23 cellular contexts compared by ENCODE assay signal in genomic region chr17:49054342-49055092, GRCh38. TPM values are rescaled to one million over a fixed set of nuclear protein-coding genes. Genes with fewer than 3 reads are reported as not detected.
DNase-seq lines count a peak whose midpoint lies in the region; ATAC-seq, FAIRE-seq and TF ChIP-seq lines count a peak whose summit lies in the region.
"Had no signal": no experiment of that assay in that cellular context is flagged by ENCODE, and none has a peak within 500 bp of the region (broad histone marks: within the 10 kb centered on the region; RNA-seq: fewer than 3 reads in every experiment).

No MANE protein-coding gene starts in this region.

- H3K4me2 ChIP-seq in HepG2 (ENCODE audit: low read depth, low read length) = no peak overlapping the region
- H3K4me2 ChIP-seq in PC-9 = no peak overlapping the region

- no peaks in the 10 kb centered on the region for H3K9me2 ChIP-seq in PC-9 (ENCODE audit: insufficient read depth)

- H3K9me3 ChIP-seq in HepG2 (ENCODE audit: low read length) (no peaks in the 10 kb centered on the region), right lobe of liver (no peaks in the 10 kb centered on the region), iPS-20b (ENCODE audit: insufficient read depth, low read depth, low read length) (no peaks in the 10 kb centered on the region), thyroid gland (no peaks in the 10 kb centered on the region), PC-9 (ENCODE audit: insufficient read depth, low read depth) (no peaks in the 10 kb centered on the region)
- H3K9me3 ChIP-seq: Peyer's patch had no signal

- FAIRE-seq in HepG2 (lab: Jason Lieb, UNC) = no peak
- FAIRE-seq: D721Med, G401.6 had no signal

- peak overlapping the region; percentile 91; the same call in 1 of the 2 replicates for H3K27ac Mint-ChIP-seq in WTC11
- H3K27ac Mint-ChIP-seq: CD4-positive, alpha-beta memory T cell; HFFc6 had no signal

- no peaks in the 10 kb centered on the region for H3K9me3 Mint-ChIP-seq in WTC11
- H3K9me3 Mint-ChIP-seq: CD4-positive, alpha-beta memory T cell; HFFc6 had no signal

- TF ChIP-seq EP300 in HepG2 (IDR thresholded peaks at IDR 0.05; ENCODE audit: low read depth in 2 of 2, low read length in 2 of 2) (no peak), HepG2 (CRISPR knock-in tag; IDR thresholded peaks at IDR 0.05; ENCODE audit: borderline replicate concordance) (no peak)

- BruUV-seq in HepG2 (replicated peaks; lab: Mats Ljungman, UMichigan) (no TSS peak), PC-9 (replicated peaks; lab: Mats Ljungman, UMichigan) (no TSS peak)

- no peaks in the 10 kb centered on the region for H3K4me1 ChIP-seq in HepG2 (ENCODE audit: insufficient read depth, low read length)
- no peaks in the 10 kb centered on the region for H3K4me1 ChIP-seq in right lobe of liver
- H3K4me1 ChIP-seq in iPS-20b (ENCODE audit: insufficient read depth, low read length) = peaks cover 26% of the 10 kb centered on the region
- peaks cover 7 to 17% of the 10 kb centered on the region in 2 donors for H3K4me1 ChIP-seq in thyroid gland
- no peaks in the 10 kb centered on the region for H3K4me1 ChIP-seq in PC-9 (replicated peaks; ENCODE audit: insufficient read depth)
- H3K4me1 ChIP-seq: Peyer's patch had no signal

- H3K9ac ChIP-seq in HepG2 (ENCODE audit: insufficient read depth, low read depth, low read length) (no peak overlapping the region), iPS-20b (ENCODE audit: low read depth, low read length) (peak overlapping the region; percentile 20; the same call in 1 of the 2 replicates)
- H3K9ac ChIP-seq: GM23248 had no signal

- CTCF ChIA-PET in HepG2 (lab: Yijun Ruan, JAX; ENCODE audit: low intra/inter-chr PET ratio, low total read pairs) = no interaction called here
- CTCF ChIA-PET in WTC11 (lab: Charles Lee) = interaction anchor here (0.5 to 2.5 kb wide), 15 partner anchors 19 to 236 kb away, joined by 3 to 18 read pairs (median 4); partner anchors contain the start of genes PHOSPHO1 and SNF8
- CTCF ChIA-PET in PC-9 (lab: Charles Lee) = no interaction called here

- no peak overlapping the region for H3K27ac ChIP-seq in HepG2 (ENCODE audit: extremely low read length, insufficient read depth, low read length)
- H3K27ac ChIP-seq in right lobe of liver = no peak overlapping the region
- no peak overlapping the region for H3K27ac ChIP-seq in iPS-20b (ENCODE audit: low read length)
- peak overlapping the region in 2 of 3 donors; percentile 10 to 17 for H3K27ac ChIP-seq in thyroid gland
- H3K27ac ChIP-seq in PC-9 = no peak overlapping the region
- H3K27ac ChIP-seq: GM23248, Peyer's patch had no signal

- no peak for DNase-seq in HepG2 (ENCODE audit: low spot score)
- no peak for DNase-seq in right lobe of liver
- DNase-seq in WTC11 (ENCODE audit: low spot score) = no peak
- no peak for DNase-seq in thyroid gland
- DNase-seq in PC-9 = no peak
- no peak for DNase-seq in central memory CD4-positive, alpha-beta T cell
- DNase-seq: 8988T; CD4-positive, alpha-beta memory T cell; DMS79; GM23248; HFFc6; NCI-H1417; NCI-H1930; NCI-H2171; NCI-H446 treated with DMSO at 0.1 percent for 48 hours; NCI-H748 treated with DMSO at 0.1 percent for 48 hours; Peyer's patch had no signal

- H3K4me3 ChIP-seq in HepG2 (replicated peaks in 1 of 3; ENCODE audit: insufficient read depth in 1 of 3, low read depth in 2 of 3, low read length in 3 of 3) (no peak overlapping the region), right lobe of liver (no peak overlapping the region), iPS-20b (ENCODE audit: low read length) (0 out of 2 replicates have a peak overlapping the region, but pooled peaks have one; percentile 27), thyroid gland (replicated peaks in 1 of 3) (no peak overlapping the region), PC-9 (no peak overlapping the region)
- H3K4me3 ChIP-seq: GM23248, Peyer's patch had no signal

- POLR2A ChIA-PET in HepG2 (lab: Yijun Ruan, JAX) = interaction anchor here (1.7 kb wide), 1 partner anchor 13 kb away, joined by 4 read pairs; no protein-coding TSS in a partner anchor
- POLR2A ChIA-PET in WTC11 (lab: Charles Lee) = interaction anchor here (0.6 to 0.7 kb wide), 2 partner anchors 55 to 58 kb away, joined by 3 read pairs; no protein-coding TSS in a partner anchor
- POLR2A ChIA-PET in PC-9 (lab: Charles Lee; ENCODE audit: unreplicated experiment) = no interaction called here

- no peak for TF ChIP-seq CTCF in HepG2 (CRISPR knock-in tag; IDR thresholded peaks at IDR 0.05)
- TF ChIP-seq CTCF in right lobe of liver (IDR thresholded peaks at IDR 0.05) = no peak
- no peak for TF ChIP-seq CTCF in WTC11 (IDR thresholded peaks at IDR 0.05)
- no peak for TF ChIP-seq CTCF in thyroid gland (IDR thresholded peaks at IDR 0.05)
- TF ChIP-seq CTCF in PC-9 (conservative IDR thresholded peaks at IDR 0.05) = no peak

- no peaks in the 10 kb centered on the region for H4K20me1 ChIP-seq in HepG2 (ENCODE audit: insufficient read depth, low read length)
- no peaks in the 10 kb centered on the region for H4K20me1 ChIP-seq in PC-9 (ENCODE audit: insufficient read depth)

- H3K4me3 Mint-ChIP-seq in WTC11 = no peak overlapping the region
- H3K4me3 Mint-ChIP-seq: CD4-positive, alpha-beta memory T cell; HFFc6 had no signal

- H3K27me3 ChIP-seq in HepG2 (ENCODE audit: control insufficient read depth in 1 of 2, insufficient read depth in 2 of 2, low read length in 2 of 2) = no peaks in the 10 kb centered on the region
- H3K27me3 ChIP-seq in right lobe of liver = no peaks in the 10 kb centered on the region
- H3K27me3 ChIP-seq in iPS-20b (ENCODE audit: insufficient read depth, low read length) = no peaks in the 10 kb centered on the region
- no peaks in the 10 kb centered on the region for H3K27me3 ChIP-seq in thyroid gland
- H3K27me3 ChIP-seq in PC-9 (ENCODE audit: insufficient read depth, low read depth) = no peaks in the 10 kb centered on the region
- H3K27me3 ChIP-seq: Peyer's patch had no signal

- intact Hi-C loops in HepG2 (cut with micrococcal nuclease; ENCODE audit: unreplicated experiment) = no loop called here
- intact Hi-C loops in right lobe of liver (cut with DNase I) = no loop called here
- intact Hi-C loops in thyroid gland (cut with DNase I) = no loop called here
- intact Hi-C loops in PC-9 (cut with micrococcal nuclease; ENCODE audit: unreplicated experiment) = no loop called here

- H3K27me3 Mint-ChIP-seq in WTC11 (ENCODE audit: low read depth) = no peaks in the 10 kb centered on the region

- peaks cover 44% of the 10 kb centered on the region for H3K4me1 Mint-ChIP-seq in WTC11

- 98% methylated on average over 6 of the region's 6 CpGs for WGBS in HepG2 (ENCODE audit: low lambda C conversion rate)
- 57% methylated on average over 1 of the region's 6 CpGs for WGBS in right lobe of liver (ENCODE audit: insufficient coverage, low coverage, low lambda C conversion rate, missing lambda C conversion rate)
- 80 to 85% methylated on average over 6 of the region's 6 CpGs for WGBS in thyroid gland, 2 donors

- H3K79me2 ChIP-seq in HepG2 (ENCODE audit: insufficient read depth, low read length) = no peaks in the 10 kb centered on the region
- H3K79me2 ChIP-seq in PC-9 (ENCODE audit: low read depth) = no peaks in the 10 kb centered on the region

- H3K36me3 Mint-ChIP-seq in WTC11 = peaks cover 37% of the 10 kb centered on the region
- H3K36me3 Mint-ChIP-seq: CD4-positive, alpha-beta memory T cell had no signal

- peak in 1 of 2 experiments; percentile 46; a peak in 1 of 4 replicates for TF ChIP-seq POLR2A in HepG2 (IDR thresholded peaks at IDR 0.05; ENCODE audit: insufficient read depth in 1 of 2, low read depth in 2 of 2, low read length in 2 of 2)
- TF ChIP-seq POLR2A in right lobe of liver (IDR thresholded peaks at IDR 0.05) = no peak
- TF ChIP-seq POLR2A in thyroid gland (IDR thresholded peaks at IDR 0.05) = no peak

- H3F3A ChIP-seq in PC-9 (ENCODE audit: insufficient read depth, low read depth) = 0 out of 2 replicates have a peak, but pooled peaks cover 20% of the 10 kb centered on the region

- H3K36me3 ChIP-seq in HepG2 (replicated peaks in 1 of 2; ENCODE audit: control insufficient read depth in 1 of 2, insufficient read depth in 2 of 2, low read length in 2 of 2) (peaks cover 16 to 53% of the 10 kb centered on the region in 2 experiments), right lobe of liver (no peaks in the 10 kb centered on the region), iPS-20b (ENCODE audit: insufficient read depth, low read depth, low read length) (peaks cover 49% of the 10 kb centered on the region), thyroid gland (no peaks in the 10 kb centered on the region), PC-9 (ENCODE audit: low read depth) (no peaks in the 10 kb centered on the region; the same call in 1 of the 2 replicates)
- H3K36me3 ChIP-seq: Peyer's patch had no signal

- ATAC-seq in HepG2 (0 out of 3 replicates have a peak, but pooled peaks have one; percentile 8), right lobe of liver (no peak), WTC11 (peak; percentile 6; the same call in 1 of the 2 replicates), HG03432 (IDR thresholded peaks at IDR 0.05; ENCODE audit: unreplicated experiment) (no peak)
- ATAC-seq: Right ventricle myocardium inferior, SK-N-SH treated with all-trans-retinoic acid at 6 μM for 48 hours had no signal

- in situ Hi-C loops in HepG2 (cut with HindIII; ENCODE audit: extremely low pct_ligation_motif_present, low pct_unique_long_range_greater_than_20kb) = no loop called here

- TF ChIP-seq RAD21 in HepG2 (CRISPR knock-in tag; IDR thresholded peaks at IDR 0.05) = no peak

- H2AFZ ChIP-seq in HepG2 (ENCODE audit: low read length) (no peak overlapping the region), PC-9 (no peak overlapping the region)
- H2AFZ ChIP-seq: GM23248 had no signal

RNA-seq across cellular contexts. Expression of gene IGF2BP1, which starts 57.3 kb away (rescaled TPM):
- total RNA-seq in HepG2 (2016; rRNA removed; fragmentation: Illumina TruSeq; extraction: Trizol) = 75.1 and 116 TPM in 2 replicates
- total RNA-seq in HepG2 (2016; cell fraction: cytosol; rRNA removed; fragmentation: Illumina TruSeq; extraction: Trizol; ENCODE audit: low read depth) = 9.9 and 10.7 TPM in 2 replicates
- total RNA-seq in HepG2 (2016; cell fraction: insoluble cytoplasmic fraction; rRNA removed; fragmentation: Illumina TruSeq; extraction: Trizol) = 72.3 and 98.1 TPM in 2 replicates
- 48.4 and 51.3 TPM in 2 replicates for total RNA-seq in HepG2 (2016; cell fraction: membrane; rRNA removed; fragmentation: Illumina TruSeq; extraction: Trizol)
- total RNA-seq in HepG2 (2016; cell fraction: nucleus; rRNA removed; fragmentation: Illumina TruSeq; extraction: Trizol) = 85.9 and 101 TPM in 2 replicates
- polyA plus RNA-seq in HepG2 (2011; rRNA removed) = 29.0 and 29.7 TPM in 2 replicates
- polyA plus RNA-seq in HepG2 (2011; cell fraction: cytosol; rRNA removed) = 20.8 and 22.5 TPM in 2 replicates
- polyA plus RNA-seq in HepG2 (2011; cell fraction: nucleus; rRNA removed) = 55.5 and 77.0 TPM in 2 replicates
- 38.7 and 44.9 TPM in 2 replicates for polyA plus RNA-seq in HepG2 (2012)
- 5.3 and 5.9 TPM in 2 replicates for polyA plus RNA-seq in HepG2 (2016; cell fraction: cytosol; fragmentation: Illumina TruSeq; extraction: Trizol; ENCODE audit: low read depth)
- 74.2 and 94.4 TPM in 2 replicates for polyA plus RNA-seq in HepG2 (2016; cell fraction: insoluble cytoplasmic fraction; fragmentation: Illumina TruSeq; extraction: Trizol; ENCODE audit: low read depth)
- polyA plus RNA-seq in HepG2 (2016; cell fraction: membrane; fragmentation: Illumina TruSeq; extraction: Trizol; ENCODE audit: low read depth) = 16.6 and 19.1 TPM in 2 replicates
- polyA plus RNA-seq in HepG2 (2016; cell fraction: nucleus; fragmentation: Illumina TruSeq; extraction: Trizol; ENCODE audit: insufficient read depth, low read depth) = 92.5 and 99.5 TPM in 2 replicates
- 12.9 and 68.2 TPM in 2 replicates for polyA minus RNA-seq in HepG2 (2011; rRNA and poly(A)+ RNA removed; ENCODE audit: low replicate concordance)
- 68.9 and 72.7 TPM in 2 replicates for polyA minus RNA-seq in HepG2 (2011; cell fraction: cytosol; rRNA and poly(A)+ RNA removed)
- 66.3 and 72.9 TPM in 2 replicates for polyA minus RNA-seq in HepG2 (2011; cell fraction: nucleus; rRNA and poly(A)+ RNA removed)
- under 1 TPM in 1 of 6 experiments, not detected in 5; 0.56 TPM for total RNA-seq in right lobe of liver
- 392 to 434 TPM (median 423 TPM) in 3 replicates for total RNA-seq in WTC11 (2021)
- total RNA-seq in thyroid gland = under 1 TPM in 2 of 4 donors, not detected in 2; 0.33 to 0.94 TPM
- total RNA-seq in PC-9 (2021) = 56.5 and 57.4 TPM in 2 replicates
- total RNA-seq: CD4-positive, alpha-beta memory T cell; Right ventricle myocardium inferior had no signal
- polyA plus RNA-seq: CD4-positive, alpha-beta memory T cell had no signal

Comparison
In these comparisons a context has a peak if more than half of its experiments do, and no peak if none do; other contexts are left out.
1. ATAC-seq: peak in HepG2 (single experiment) and WTC11 (single experiment); none in right lobe of liver (0 of 4) and HG03432 (single experiment).
2. RNA of gene IGF2BP1, which starts 57.3 kb away (total RNA-seq): 392 to 434 TPM in WTC11, 9.9 to 116 TPM in HepG2 and 56.5 to 57.4 TPM in PC-9; 0.33 to 0.94 TPM in thyroid gland and 0.56 TPM in right lobe of liver; every median in the first group is over 4 times any median in the second.
3. H3K27ac ChIP-seq: peak in thyroid gland (2 of 3); none in HepG2 (single experiment), right lobe of liver (0 of 3), iPS-20b (single experiment) and PC-9 (single experiment).